ENCODE assay signal across 8 cellular contexts in genomic region chr3:120596116-120596852, GRCh38. TPM values are rescaled to one million over a fixed set of nuclear protein-coding genes. Genes with fewer than 3 reads are reported as not detected.
DNase-seq lines count a peak whose midpoint lies in the region; ATAC-seq and TF ChIP-seq lines count a peak whose summit lies in the region.

Gene NDUFB4 (plus strand): TSS chr3:120596336. CDS start chr3:120596360, 24 bp downstream.

- peak; percentile 69 for TF ChIP-seq POLR2A in breast epithelium (IDR thresholded peaks at IDR 0.05)

- peak within 1 kb of the TSS; percentile 92 for H3K4me2 ChIP-seq in skeletal muscle satellite cell (ENCODE audit: low read length)

- H3K27me3 ChIP-seq in ACC112 (ENCODE audit: insufficient read depth, low read length) = no peaks in the 10 kb centered on the region
- H3K27me3 ChIP-seq in breast epithelium = no peaks in the 10 kb centered on the region
- H3K27me3 ChIP-seq in iPS-18a (ENCODE audit: control insufficient read depth, insufficient read depth, low read length) = no peaks in the 10 kb centered on the region
- H3K27me3 ChIP-seq in skeletal muscle satellite cell (ENCODE audit: control insufficient read depth, insufficient read depth, low read length) = no peaks in the 10 kb centered on the region

- ATAC-seq in GM18870 (IDR thresholded peaks at IDR 0.05; ENCODE audit: unreplicated experiment) (peak; percentile 92), HG03135 (IDR thresholded peaks at IDR 0.05; ENCODE audit: unreplicated experiment) (peak; percentile 93)

- intact Hi-C loops in breast epithelium (cut with DNase I; ENCODE audit: low total_unique reads) = no loop called here

- H3K27ac ChIP-seq in ACC112 (ENCODE audit: low read depth, low read length) (peak within 1 kb of the TSS; percentile 66), VCaP (peak within 1 kb of the TSS; percentile 92), breast epithelium (peak within 1 kb of the TSS; percentile 95 to 96), iPS-18a (ENCODE audit: low read length) (peak within 1 kb of the TSS; percentile 98)

- H2AFZ ChIP-seq in ACC112 (ENCODE audit: low read length, unreplicated experiment) = peak within 1 kb of the TSS; percentile 96

- H3K36me3 ChIP-seq in ACC112 (ENCODE audit: insufficient read depth, low read length) (peaks cover 16% of the 10 kb centered on the region; the same call in 1 of the 2 replicates), breast epithelium (no peaks in the 10 kb centered on the region), iPS-18a (ENCODE audit: control insufficient read depth, low read depth, low read length) (peaks cover 29% of the 10 kb centered on the region), skeletal muscle satellite cell (ENCODE audit: insufficient read depth, low read length) (peaks cover 28% of the 10 kb centered on the region)

- H3K4me3 ChIP-seq in ACC112 (ENCODE audit: low read depth, low read length) (peak within 1 kb of the TSS; percentile 96), breast epithelium (peak within 1 kb of the TSS; percentile 79 to 80 (median 79)), iPS-18a (ENCODE audit: low read length) (peak within 1 kb of the TSS; percentile 99), skeletal muscle satellite cell (ENCODE audit: low read length) (peak within 1 kb of the TSS; percentile 81)

- H3K9ac ChIP-seq in iPS-18a (ENCODE audit: low read length) = peak within 1 kb of the TSS; percentile 97
- peak within 1 kb of the TSS; percentile 93 for H3K9ac ChIP-seq in skeletal muscle satellite cell (ENCODE audit: low read depth, low read length)

- H3K79me2 ChIP-seq in ACC112 (ENCODE audit: control insufficient read depth, insufficient read depth, low read length, unreplicated experiment) = peaks cover 33% of the 10 kb centered on the region

- TF ChIP-seq CTCF in VCaP (conservative IDR thresholded peaks at IDR 0.05) = no peak
- TF ChIP-seq CTCF in breast epithelium (IDR thresholded peaks at IDR 0.05) = no peak

- no peaks in the 10 kb centered on the region for H3K9me3 ChIP-seq in breast epithelium
- no peaks in the 10 kb centered on the region for H3K9me3 ChIP-seq in iPS-18a (ENCODE audit: control insufficient read depth, low read depth, low read length)
- no peaks in the 10 kb centered on the region for H3K9me3 ChIP-seq in skeletal muscle satellite cell (replicated peaks; ENCODE audit: low read length)

- peak; percentile 100 for DNase-seq in NCI-H2196 treated with DMSO at 0.1 percent for 48 hours (lab: John Stamatoyannopoulos, UW; ENCODE audit: unreplicated experiment)
- DNase-seq in breast epithelium (ENCODE audit: low spot score in 2 of 2) = peak; percentile 95

- peaks cover 24% of the 10 kb centered on the region for H3K4me1 ChIP-seq in ACC112 (ENCODE audit: control insufficient read depth, insufficient read depth, low read length, unreplicated experiment)
- H3K4me1 ChIP-seq in breast epithelium = peaks cover 3 to 9% of the 10 kb centered on the region in 2 donors
- peaks cover 14% of the 10 kb centered on the region for H3K4me1 ChIP-seq in iPS-18a (ENCODE audit: control insufficient read depth, low read depth, low read length)
- peaks cover 12% of the 10 kb centered on the region for H3K4me1 ChIP-seq in skeletal muscle satellite cell (ENCODE audit: control insufficient read depth, insufficient read depth, low read length)

RNA-seq across cellular contexts. Expression of gene NDUFB4, which starts in this region (rescaled TPM):
- 100 to 1,000 TPM in 2 of 3 donors, 10 to 100 TPM in 1; 88.4 to 116 (median 106) TPM for total RNA-seq in breast epithelium
- total RNA-seq in skeletal muscle satellite cell (2012; rRNA removed) = 35.2 and 43.9 TPM in 2 replicates

Comparison
In these comparisons a context has a peak if more than half of its experiments do, and no peak if none do; other contexts are left out.
1. Peak in every context shown above with its lines: DNase-seq, ATAC-seq, H3K4me3 ChIP-seq and H3K27ac ChIP-seq.